8 cellular contexts compared by ENCODE assay signal in the genomic region with DNA sequence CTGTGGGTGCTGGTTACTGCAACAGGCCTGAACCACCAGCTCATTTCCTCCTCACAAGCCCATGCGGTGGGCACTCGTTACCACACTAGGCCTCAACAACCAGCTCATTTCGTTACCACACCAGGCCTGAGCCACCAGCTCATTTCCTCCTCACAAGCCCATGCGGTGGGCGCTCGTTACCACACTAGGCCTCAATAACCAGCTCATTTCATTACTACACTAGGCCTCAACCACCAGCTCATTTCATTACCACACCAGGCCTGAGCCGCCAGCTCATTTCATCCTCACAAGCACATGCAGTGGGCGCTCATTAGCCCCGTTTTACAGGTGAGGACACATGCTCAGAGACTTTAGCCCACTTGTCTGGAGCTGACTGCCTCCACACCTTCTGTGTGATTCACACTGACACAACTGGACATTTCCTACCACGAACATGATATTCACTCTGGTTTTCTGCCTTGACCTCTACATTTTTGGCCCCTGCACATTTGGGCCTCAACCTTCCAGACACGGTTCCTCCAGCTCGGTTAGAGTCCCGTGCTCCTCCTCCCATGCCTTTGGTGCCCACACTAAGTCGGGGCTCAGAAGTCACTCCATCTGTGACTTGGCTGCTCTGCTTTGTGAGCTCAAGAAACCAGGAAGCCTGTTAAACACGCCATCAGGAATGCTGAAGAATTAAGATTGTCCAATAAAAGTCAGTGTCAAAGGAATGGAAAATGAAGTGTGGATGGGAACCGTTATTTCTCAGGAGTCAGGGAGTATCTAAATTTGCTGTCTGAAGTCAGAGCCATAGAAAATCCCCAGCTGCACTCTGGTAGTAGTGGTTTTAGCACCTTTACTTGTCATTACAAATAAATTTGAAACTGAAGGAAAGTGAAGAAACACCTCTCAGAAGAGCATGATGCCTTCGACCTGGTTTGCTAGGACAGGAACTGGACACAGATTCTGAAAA. TPM values are rescaled to one million over a fixed set of nuclear protein-coding genes. Genes with fewer than 3 reads are reported as not detected.
A peak's percentile ranks its signal among the peaks of the same experiment; 100 is the strongest.
DNase-seq lines count a peak whose midpoint lies in the region; ATAC-seq lines count a peak whose summit lies in the region.

No MANE protein-coding gene starts in this region.

- H3K4me1 Mint-ChIP-seq in immature natural killer cell = peaks cover 48 to 55% of the 10 kb centered on the region in 2 donors

- peaks cover 0 to 5% (median 5%) of the 10 kb centered on the region in 3 donors for H3K36me3 Mint-ChIP-seq in immature natural killer cell

- peak overlapping the region; percentile 75 to 79 (median 76) for H3K4me3 Mint-ChIP-seq in immature natural killer cell

- peaks cover 20 to 48% (median 37%) of the 10 kb centered on the region in 3 donors for H3K27me3 Mint-ChIP-seq in immature natural killer cell (ENCODE audit: low read depth in 3 of 3)

- ATAC-seq in GM18870 (IDR thresholded peaks at IDR 0.05; ENCODE audit: unreplicated experiment) (peak; percentile 96), HG02938 (IDR thresholded peaks at IDR 0.05; ENCODE audit: unreplicated experiment) (peak; percentile 94)

- peaks cover 0 to 7% (median 0%) of the 10 kb centered on the region in 6 donors for H3K9me3 Mint-ChIP-seq in immature natural killer cell

- H3K27ac Mint-ChIP-seq in immature natural killer cell = peak overlapping the region; percentile 84 to 95 (median 91)

- DNase-seq in activated CD4-positive, CD25-positive, alpha-beta regulatory T cell (lab: John Stamatoyannopoulos, UW) = peak; percentile 17 to 39 (median 23)
- DNase-seq in immature natural killer cell (peak; percentile 83 to 90 (median 86)), HK-2 (ENCODE audit: unreplicated experiment) (no peak), NCI-H1105 treated with DMSO at 0.1 percent for 48 hours (lab: John Stamatoyannopoulos, UW) (no peak), T1000 (lab: John Stamatoyannopoulos, UW) (no peak), AG20443 (ENCODE audit: low spot score) (no peak)

RNA-seq across cellular contexts. Expression of gene LANCL2, which starts 55.8 kb away (rescaled TPM):
- 1 to 10 TPM; 5.6 to 9.5 (median 5.8) TPM for polyA plus RNA-seq in immature natural killer cell

Comparison
In these comparisons a context has a peak if more than half of its experiments do, and no peak if none do; other contexts are left out.
1. DNase-seq: peak in activated CD4-positive, CD25-positive, alpha-beta regulatory T cell (4 of 4) and immature natural killer cell (3 of 3); none in HK-2 (single experiment), NCI-H1105 treated with DMSO at 0.1 percent for 48 hours (single experiment), T1000 (single experiment) and AG20443 (single experiment).